In genomic region chr3:13011369-13012227, GRCh38 we compare ENCODE assay signal across 9 cellular contexts.
DNase-seq lines count a peak whose midpoint lies in the region; ATAC-seq and TF ChIP-seq lines count a peak whose summit lies in the region.
"Had no signal": no experiment of that assay in that cellular context is flagged by ENCODE, and none has a peak within 500 bp of the region (broad histone marks: within the 10 kb centered on the region; RNA-seq: fewer than 3 reads in every experiment).

No MANE protein-coding gene starts in this region.

- ATAC-seq in GM18867 (IDR thresholded peaks at IDR 0.05; ENCODE audit: unreplicated experiment) (peak; percentile 61), HG02840 (IDR thresholded peaks at IDR 0.05; ENCODE audit: low FRiP score, unreplicated experiment) (peak; percentile 43)

- no peak for TF ChIP-seq CTCF in suprapubic skin (IDR thresholded peaks at IDR 0.05)

- DNase-seq in NCI-H526 (lab: John Stamatoyannopoulos, UW) = peak; percentile 10 to 57
- DNase-seq in activated T-cell treated with anti-CD3 and anti-CD28 coated beads for 24 hours (ENCODE audit: low read depth) = peak; percentile 80
- DNase-seq in stimulated activated CD8-positive, alpha-beta memory T cell treated with anti-CD3 and anti-CD28 coated beads, Interleukin-7, amount 100 ng/mL, for 1 hour (ENCODE audit: low read depth in 2 of 2) = peak; percentile 61 to 62
- no peak for DNase-seq in NCI-H1436 (lab: John Stamatoyannopoulos, UW)
- DNase-seq in suprapubic skin (ENCODE audit: low spot score in 2 of 2) = no peak

- H3K27ac ChIP-seq in layer of hippocampus (ENCODE audit: low read depth, low read length) (peak overlapping the region; percentile 42), suprapubic skin (no peak overlapping the region)
- H3K27ac ChIP-seq: SJSA1 had no signal

- H3K4me1 ChIP-seq in suprapubic skin = peaks cover 29% of the 10 kb centered on the region
- H3K4me1 ChIP-seq: SJSA1 had no signal

- 55% methylated on average over 8 of the region's 11 CpGs for WGBS in suprapubic skin

- TF ChIP-seq POLR2A in suprapubic skin (IDR thresholded peaks at IDR 0.05) = no peak

- no peaks in the 10 kb centered on the region for H3K36me3 ChIP-seq in suprapubic skin
- H3K36me3 ChIP-seq: SJSA1 had no signal

- H3K4me3 ChIP-seq in suprapubic skin = no peak overlapping the region
- H3K4me3 ChIP-seq: SJSA1 had no signal

- TF ChIP-seq EP300 in suprapubic skin (IDR thresholded peaks at IDR 0.05) = no peak

- no peaks in the 10 kb centered on the region for H3K27me3 ChIP-seq in layer of hippocampus (ENCODE audit: control insufficient read depth, insufficient read depth, low read length)
- no peaks in the 10 kb centered on the region for H3K27me3 ChIP-seq in suprapubic skin
- H3K27me3 ChIP-seq: SJSA1 had no signal

- H3K9me3 ChIP-seq in suprapubic skin = no peaks in the 10 kb centered on the region
- H3K9me3 ChIP-seq: SJSA1 had no signal

Comparison
In these comparisons a context has a peak if more than half of its experiments do, and no peak if none do; other contexts are left out.
1. DNase-seq: peak in NCI-H526 (2 of 2), activated T-cell treated with anti-CD3 and anti-CD28 coated beads for 24 hours (single experiment) and stimulated activated CD8-positive, alpha-beta memory T cell treated with anti-CD3 and anti-CD28 coated beads, Interleukin-7, amount 100 ng/mL, for 1 hour (2 of 2); none in NCI-H1436 (single experiment) and suprapubic skin (0 of 2).